ENCODE assay signal across 17 cellular contexts in the genomic region with DNA sequence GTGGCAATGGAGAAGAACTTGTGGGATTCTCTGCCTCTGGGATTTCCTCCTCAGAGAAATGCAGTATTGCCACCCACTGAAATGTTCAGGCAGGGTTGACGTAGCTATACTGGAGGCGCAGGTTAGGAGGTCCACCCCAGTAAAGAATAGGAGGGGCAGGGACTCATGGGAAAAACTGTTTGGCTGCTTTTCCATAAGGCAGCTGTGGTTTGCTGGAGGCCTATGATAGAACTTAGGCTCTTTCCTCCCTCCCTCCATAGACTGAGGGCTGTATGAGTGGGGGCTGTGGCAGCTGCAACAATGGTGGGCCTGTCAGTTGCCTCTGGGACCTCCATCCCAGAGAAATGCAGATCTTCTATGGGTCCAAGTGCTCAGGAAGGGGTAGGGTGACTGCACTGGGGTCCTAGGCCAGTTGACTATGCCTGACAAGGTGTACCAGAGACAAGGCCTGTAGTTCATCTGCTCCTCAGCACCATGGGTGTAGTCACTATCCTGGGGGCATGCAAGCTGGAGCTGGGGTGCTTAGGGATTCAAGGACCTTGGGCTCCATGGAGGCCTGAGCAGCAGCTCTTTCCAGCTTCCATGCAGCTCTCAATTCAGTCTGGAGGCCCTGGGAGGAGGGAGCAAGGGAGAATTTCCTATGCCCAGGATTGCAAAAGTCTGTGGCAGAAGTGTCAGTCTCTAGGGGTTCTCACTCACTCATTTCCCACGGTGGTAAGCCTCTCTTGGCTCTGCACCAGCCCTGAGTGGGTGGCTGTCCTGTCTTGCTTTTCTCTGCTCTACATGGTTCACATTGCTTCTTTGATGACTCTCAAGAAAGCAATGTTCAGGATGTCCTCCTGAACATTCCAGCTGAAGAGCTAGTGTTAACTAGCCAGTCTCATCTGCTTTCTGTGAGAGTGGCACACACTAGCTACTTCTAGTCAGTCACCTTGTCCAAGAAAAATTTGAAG.
DNase-seq lines count a peak whose midpoint lies in the region; ATAC-seq and TF ChIP-seq lines count a peak whose summit lies in the region.
"Had no signal": no experiment of that assay in that cellular context is flagged by ENCODE, and none has a peak within 500 bp of the region (broad histone marks: within the 10 kb centered on the region; RNA-seq: fewer than 3 reads in every experiment).

No MANE protein-coding gene starts in this region.

- intact Hi-C loops in ovary (cut with DNase I) = no loop called here

- H3K9me3 Mint-ChIP-seq in stimulated activated naive CD8-positive, alpha-beta T cell treated with anti-CD3 and anti-CD28 coated beads, Interleukin-15, amount 100 ng/mL, for 72 hours = no peaks in the 10 kb centered on the region
- H3K9me3 Mint-ChIP-seq: central memory CD8-positive, alpha-beta T cell had no signal

- no peaks in the 10 kb centered on the region for H3K4me1 ChIP-seq in foreskin keratinocyte
- no peaks in the 10 kb centered on the region for H3K4me1 ChIP-seq in ovary (ENCODE audit: insufficient read depth)
- H3K4me1 ChIP-seq: neural progenitor cell, sigmoid colon had no signal

- H3K4me3 Mint-ChIP-seq in stimulated activated naive CD8-positive, alpha-beta T cell treated with anti-CD3 and anti-CD28 coated beads, Interleukin-15, amount 100 ng/mL, for 72 hours = no peak overlapping the region
- H3K4me3 Mint-ChIP-seq: activated CD8-positive, alpha-beta memory T cell treated with anti-CD3 and anti-CD28 coated beads, Interleukin-2, amount 10 ng/mL, durations not matched to agents 7 days and 5 days; central memory CD8-positive, alpha-beta T cell; neural progenitor cell had no signal

- no peaks in the 10 kb centered on the region for H3K27me3 Mint-ChIP-seq in stimulated activated naive CD8-positive, alpha-beta T cell treated with anti-CD3 and anti-CD28 coated beads, Interleukin-15, amount 100 ng/mL, for 72 hours
- H3K27me3 Mint-ChIP-seq: activated CD8-positive, alpha-beta memory T cell treated with anti-CD3 and anti-CD28 coated beads, Interleukin-2, amount 10 ng/mL, durations not matched to agents 7 days and 5 days; central memory CD8-positive, alpha-beta T cell had no signal

- WGBS in ovary, 3 donors = 57 to 69% (median 61%) methylated on average over 3 of the region's 3 CpGs

- H3K4me3 ChIP-seq in ovary = no peak overlapping the region
- H3K4me3 ChIP-seq: lung, neural progenitor cell, sigmoid colon had no signal

- no peaks in the 10 kb centered on the region for H3K9me3 ChIP-seq in ovary
- H3K9me3 ChIP-seq: sigmoid colon had no signal

- H3K36me3 ChIP-seq in ovary = no peaks in the 10 kb centered on the region
- H3K36me3 ChIP-seq: neural progenitor cell, sigmoid colon had no signal

- TF ChIP-seq CTCF in foreskin keratinocyte (conservative IDR thresholded peaks at IDR 0.05) = no peak
- no peak for TF ChIP-seq CTCF in ovary (IDR thresholded peaks at IDR 0.05)

- peak; percentile 54 for ATAC-seq in stimulated activated naive CD8-positive, alpha-beta T cell treated with anti-CD3 and anti-CD28 coated beads, Interleukin-15, amount 100 ng/mL, for 72 hours
- no peak for ATAC-seq in stimulated activated naive CD8-positive, alpha-beta T cell treated with anti-CD3 and anti-CD28 coated beads, Interleukin-15, Interleukin-2, amounts not matched to agents 100 U/mL and 50 U/mL, for 24 hours
- peak; percentile 74 for ATAC-seq in foreskin keratinocyte
- ATAC-seq: activated CD8-positive, alpha-beta memory T cell treated with anti-CD3 and anti-CD28 coated beads, Interleukin-2, amount 10 ng/mL, durations not matched to agents 7 days and 5 days had no signal

- no peak overlapping the region for H3K27ac Mint-ChIP-seq in stimulated activated naive CD8-positive, alpha-beta T cell treated with anti-CD3 and anti-CD28 coated beads, Interleukin-15, amount 100 ng/mL, for 72 hours
- H3K27ac Mint-ChIP-seq: activated CD8-positive, alpha-beta memory T cell treated with anti-CD3 and anti-CD28 coated beads, Interleukin-2, amount 10 ng/mL, durations not matched to agents 7 days and 5 days; neural progenitor cell had no signal

- H3K4me1 Mint-ChIP-seq in stimulated activated naive CD8-positive, alpha-beta T cell treated with anti-CD3 and anti-CD28 coated beads, Interleukin-15, amount 100 ng/mL, for 72 hours = no peaks in the 10 kb centered on the region
- H3K4me1 Mint-ChIP-seq: activated CD8-positive, alpha-beta memory T cell treated with anti-CD3 and anti-CD28 coated beads, Interleukin-2, amount 10 ng/mL, durations not matched to agents 7 days and 5 days; central memory CD8-positive, alpha-beta T cell; neural progenitor cell had no signal

- no peak for DNase-seq in stimulated activated naive CD8-positive, alpha-beta T cell treated with anti-CD3 and anti-CD28 coated beads, Interleukin-15, amount 100 ng/mL, for 72 hours
- no peak for DNase-seq in stimulated activated naive CD8-positive, alpha-beta T cell treated with anti-CD3 and anti-CD28 coated beads, Interleukin-15, Interleukin-2, amounts not matched to agents 100 U/mL and 50 U/mL, for 24 hours
- DNase-seq in amniotic epithelial cell (ENCODE audit: low read depth) (peak; percentile 68), foreskin keratinocyte (peak; percentile 76 to 81), ovary (no peak), NCI-H2227 treated with DMSO at 0.1 percent for 48 hours (lab: John Stamatoyannopoulos, UW) (no peak), NCI-H1105 (lab: John Stamatoyannopoulos, UW) (no peak)
- no peak for DNase-seq in stimulated activated CD4-positive, alpha-beta T cell treated with anti-CD3 and anti-CD28 coated beads, Interleukin-15, amount 100 ng/mL, for 24 hours
- DNase-seq: 8988T; activated CD8-positive, alpha-beta memory T cell treated with anti-CD3 and anti-CD28 coated beads, Interleukin-2, amount 10 ng/mL, durations not matched to agents 7 days and 5 days; activated naive CD4-positive, alpha-beta T cell treated with Interleukin-2 at 50 U/mL for 16 hours; COR-L47; NCI-H446; sigmoid colon had no signal

- no peak overlapping the region for H3K27ac ChIP-seq in foreskin keratinocyte
- no peak overlapping the region for H3K27ac ChIP-seq in ovary
- H3K27ac ChIP-seq: neural progenitor cell, sigmoid colon had no signal

- TF ChIP-seq EP300 in ovary (IDR thresholded peaks at IDR 0.05) = no peak

- no peak for TF ChIP-seq POLR2A in ovary (IDR thresholded peaks at IDR 0.05)

- H3K27me3 ChIP-seq in foreskin keratinocyte (no peaks in the 10 kb centered on the region), ovary (no peaks in the 10 kb centered on the region)
- H3K27me3 ChIP-seq: neural progenitor cell, sigmoid colon had no signal

Comparison
In these comparisons a context has a peak if more than half of its experiments do, and no peak if none do; other contexts are left out.
1. DNase-seq: peak in amniotic epithelial cell (single experiment) and foreskin keratinocyte (2 of 2); none in stimulated activated naive CD8-positive, alpha-beta T cell treated with anti-CD3 and anti-CD28 coated beads, Interleukin-15, amount 100 ng/mL, for 72 hours (0 of 2), stimulated activated naive CD8-positive, alpha-beta T cell treated with anti-CD3 and anti-CD28 coated beads, Interleukin-15, Interleukin-2, amounts not matched to agents 100 U/mL and 50 U/mL, for 24 hours (single experiment), ovary (0 of 5), NCI-H2227 treated with DMSO at 0.1 percent for 48 hours (single experiment), NCI-H1105 (single experiment) and stimulated activated CD4-positive, alpha-beta T cell treated with anti-CD3 and anti-CD28 coated beads, Interleukin-15, amount 100 ng/mL, for 24 hours (single experiment).